1 cellular context compared by ENCODE assay signal in the genomic region with DNA sequence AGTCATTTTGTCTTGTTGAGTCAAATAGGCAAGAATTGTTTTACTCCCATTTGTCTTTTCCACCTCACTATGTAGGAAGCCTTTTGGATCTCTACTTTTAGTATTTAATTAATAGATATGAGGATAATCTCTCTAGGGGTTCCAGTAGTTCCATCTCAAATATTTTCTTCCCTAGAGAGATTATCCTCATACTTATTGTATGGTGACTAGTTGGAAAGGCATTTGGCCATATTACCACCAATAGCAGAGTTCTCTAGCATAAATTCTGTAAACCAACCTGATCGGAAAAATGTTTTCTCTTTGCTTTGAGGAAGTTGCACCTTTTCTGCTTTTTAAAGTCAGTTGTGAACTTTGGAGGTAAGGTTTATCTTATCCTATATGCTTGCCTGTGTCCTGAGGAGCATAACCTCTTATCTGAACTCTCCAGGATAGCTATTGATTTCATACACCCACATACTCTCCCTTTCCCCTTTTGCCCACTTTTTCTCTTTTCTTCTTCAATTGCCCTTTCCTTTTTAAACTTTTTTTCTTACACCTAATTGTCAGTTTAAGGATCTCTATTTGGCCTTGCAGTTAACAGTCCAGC.
TF ChIP-seq lines count a peak whose summit lies in the region.

No MANE protein-coding gene starts in this region.

TF ChIP-seq in K562, 482 proteins besides CTCF, POLR2A, EP300 and RAD21 (continued from another document and continues in another):
- TF ChIP-seq RBBP5 (IDR thresholded peaks at IDR 0.05; ENCODE audit: borderline replicate concordance, insufficient read depth, low read length, poor library complexity, severe bottlenecking) (no peak), CBFA2T3 (IDR thresholded peaks at IDR 0.05) (peak; percentile 95), TAL1 (IDR thresholded peaks at IDR 0.05) (peak; percentile 86), MBD2 (IDR thresholded peaks at IDR 0.05; ENCODE audit: borderline replicate concordance, low read depth) (0 out of 2 replicates have a peak, but pooled peaks have one; percentile 16), NR1H2 (CRISPR knock-in tag; IDR thresholded peaks at IDR 0.05) (no peak), SAFB2 (IDR thresholded peaks at IDR 0.05; ENCODE audit: borderline replicate concordance, low read depth, low read length, severe bottlenecking) (no peak), NONO (IDR thresholded peaks at IDR 0.05; ENCODE audit: low read depth in 2 of 2, low read length in 1 of 2) (no peak), ZNF217 (CRISPR knock-in tag; IDR thresholded peaks at IDR 0.05) (no peak), SUPT5H (IDR thresholded peaks at IDR 0.05) (no peak), GTF2A2 (tag; IDR thresholded peaks at IDR 0.05) (no peak), ZNF3 (CRISPR knock-in tag; IDR thresholded peaks at IDR 0.05) (no peak), ZNF699 (CRISPR knock-in tag; IDR thresholded peaks at IDR 0.05; ENCODE audit: insufficient replicate concordance) (no peak), NCOA2 (IDR thresholded peaks at IDR 0.05; ENCODE audit: partially characterized antibody in 2 of 2) (peak in 1 of 2 experiments; percentile 52), HDAC2 (IDR thresholded peaks at IDR 0.05) (peak; percentile 44; the same call in 1 of the 2 replicates), ZNF75A (CRISPR knock-in tag; IDR thresholded peaks at IDR 0.05) (no peak), TEAD4 (IDR thresholded peaks at IDR 0.05; ENCODE audit: low read length) (peak; percentile 86), TEAD4 (CRISPR knock-in tag; IDR thresholded peaks at IDR 0.05; ENCODE audit: borderline replicate concordance) (no peak), GABPB1 (CRISPR knock-in tag; IDR thresholded peaks at IDR 0.05) (no peak), ETV1 (tag; conservative IDR thresholded peaks at IDR 0.05; ENCODE audit: low read depth) (no peak), ADNP (tag; IDR thresholded peaks at IDR 0.05) (0 out of 2 replicates have a peak, but pooled peaks have one; percentile 44), LEF1 (IDR thresholded peaks at IDR 0.05) (peak; percentile 63; the same call in 1 of the 2 replicates), KDM1A (IDR thresholded peaks at IDR 0.05) (peak; percentile 73 to 75), MAFK (IDR thresholded peaks at IDR 0.05; ENCODE audit: low read length) (no peak), NUFIP1 (IDR thresholded peaks at IDR 0.05; ENCODE audit: partially characterized antibody) (no peak), ZBTB8A (IDR thresholded peaks at IDR 0.05; ENCODE audit: partially characterized antibody) (no peak), ZNF586 (CRISPR knock-in tag; conservative IDR thresholded peaks at IDR 0.05) (no peak), NR2F6 (CRISPR knock-in tag; IDR thresholded peaks at IDR 0.05) (no peak), ELF2 (CRISPR knock-in tag; IDR thresholded peaks at IDR 0.05) (no peak), SLC30A9 (CRISPR knock-in tag; IDR thresholded peaks at IDR 0.05) (no peak), ELF1 (tag; IDR thresholded peaks at IDR 0.05) (no peak), BRF1 (IDR thresholded peaks at IDR 0.05; ENCODE audit: borderline replicate concordance, extremely low read depth, insufficient read length) (no peak), BRD4 (IDR thresholded peaks at IDR 0.05) (no peak), RUNX1 (IDR thresholded peaks at IDR 0.05; ENCODE audit: low read depth) (no peak), ZNF311 (CRISPR knock-in tag; IDR thresholded peaks at IDR 0.05) (no peak), XRCC4 (IDR thresholded peaks at IDR 0.05; ENCODE audit: extremely low read depth, insufficient read depth, insufficient read length) (no peak), PCBP1 (IDR thresholded peaks at IDR 0.05; ENCODE audit: low read depth, low read length, poor library complexity, severe bottlenecking) (no peak)
- TF ChIP-seq, protein P1, sequence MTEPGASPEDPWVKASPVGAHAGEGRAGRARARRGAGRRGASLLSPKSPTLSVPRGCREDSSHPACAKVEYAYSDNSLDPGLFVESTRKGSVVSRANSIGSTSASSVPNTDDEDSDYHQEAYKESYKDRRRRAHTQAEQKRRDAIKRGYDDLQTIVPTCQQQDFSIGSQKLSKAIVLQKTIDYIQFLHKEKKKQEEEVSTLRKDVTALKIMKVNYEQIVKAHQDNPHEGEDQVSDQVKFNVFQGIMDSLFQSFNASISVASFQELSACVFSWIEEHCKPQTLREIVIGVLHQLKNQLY (CRISPR knock-in tag; conservative IDR thresholded peaks at IDR 0.05), result no peak
- TF ChIP-seq, protein P2, sequence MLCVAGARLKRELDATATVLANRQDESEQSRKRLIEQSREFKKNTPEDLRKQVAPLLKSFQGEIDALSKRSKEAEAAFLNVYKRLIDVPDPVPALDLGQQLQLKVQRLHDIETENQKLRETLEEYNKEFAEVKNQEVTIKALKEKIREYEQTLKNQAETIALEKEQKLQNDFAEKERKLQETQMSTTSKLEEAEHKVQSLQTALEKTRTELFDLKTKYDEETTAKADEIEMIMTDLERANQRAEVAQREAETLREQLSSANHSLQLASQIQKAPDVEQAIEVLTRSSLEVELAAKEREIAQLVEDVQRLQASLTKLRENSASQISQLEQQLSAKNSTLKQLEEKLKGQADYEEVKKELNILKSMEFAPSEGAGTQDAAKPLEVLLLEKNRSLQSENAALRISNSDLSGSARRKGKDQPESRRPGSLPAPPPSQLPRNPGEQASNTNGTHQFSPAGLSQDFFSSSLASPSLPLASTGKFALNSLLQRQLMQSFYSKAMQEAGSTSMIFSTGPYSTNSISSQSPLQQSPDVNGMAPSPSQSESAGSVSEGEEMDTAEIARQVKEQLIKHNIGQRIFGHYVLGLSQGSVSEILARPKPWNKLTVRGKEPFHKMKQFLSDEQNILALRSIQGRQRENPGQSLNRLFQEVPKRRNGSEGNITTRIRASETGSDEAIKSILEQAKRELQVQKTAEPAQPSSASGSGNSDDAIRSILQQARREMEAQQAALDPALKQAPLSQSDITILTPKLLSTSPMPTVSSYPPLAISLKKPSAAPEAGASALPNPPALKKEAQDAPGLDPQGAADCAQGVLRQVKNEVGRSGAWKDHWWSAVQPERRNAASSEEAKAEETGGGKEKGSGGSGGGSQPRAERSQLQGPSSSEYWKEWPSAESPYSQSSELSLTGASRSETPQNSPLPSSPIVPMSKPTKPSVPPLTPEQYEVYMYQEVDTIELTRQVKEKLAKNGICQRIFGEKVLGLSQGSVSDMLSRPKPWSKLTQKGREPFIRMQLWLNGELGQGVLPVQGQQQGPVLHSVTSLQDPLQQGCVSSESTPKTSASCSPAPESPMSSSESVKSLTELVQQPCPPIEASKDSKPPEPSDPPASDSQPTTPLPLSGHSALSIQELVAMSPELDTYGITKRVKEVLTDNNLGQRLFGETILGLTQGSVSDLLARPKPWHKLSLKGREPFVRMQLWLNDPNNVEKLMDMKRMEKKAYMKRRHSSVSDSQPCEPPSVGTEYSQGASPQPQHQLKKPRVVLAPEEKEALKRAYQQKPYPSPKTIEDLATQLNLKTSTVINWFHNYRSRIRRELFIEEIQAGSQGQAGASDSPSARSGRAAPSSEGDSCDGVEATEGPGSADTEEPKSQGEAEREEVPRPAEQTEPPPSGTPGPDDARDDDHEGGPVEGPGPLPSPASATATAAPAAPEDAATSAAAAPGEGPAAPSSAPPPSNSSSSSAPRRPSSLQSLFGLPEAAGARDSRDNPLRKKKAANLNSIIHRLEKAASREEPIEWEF (CRISPR knock-in tag; IDR thresholded peaks at IDR 0.05), result no peak
- TF ChIP-seq, protein P3, sequence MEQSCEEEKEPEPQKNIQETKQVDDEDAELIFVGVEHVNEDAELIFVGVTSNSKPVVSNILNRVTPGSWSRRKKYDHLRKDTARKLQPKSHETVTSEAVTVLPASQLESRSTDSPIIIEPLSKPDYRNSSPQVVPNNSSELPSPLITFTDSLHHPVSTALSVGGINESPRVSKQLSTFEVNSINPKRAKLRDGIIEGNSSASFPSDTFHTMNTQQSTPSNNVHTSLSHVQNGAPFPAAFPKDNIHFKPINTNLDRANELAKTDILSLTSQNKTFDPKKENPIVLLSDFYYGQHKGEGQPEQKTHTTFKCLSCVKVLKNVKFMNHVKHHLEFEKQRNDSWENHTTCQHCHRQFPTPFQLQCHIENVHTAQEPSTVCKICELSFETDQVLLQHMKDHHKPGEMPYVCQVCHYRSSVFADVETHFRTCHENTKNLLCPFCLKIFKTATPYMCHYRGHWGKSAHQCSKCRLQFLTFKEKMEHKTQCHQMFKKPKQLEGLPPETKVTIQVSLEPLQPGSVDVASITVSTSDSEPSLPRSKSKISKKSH (CRISPR knock-in tag; IDR thresholded peaks at IDR 0.05), result no peak
- TF ChIP-seq, protein P4, sequence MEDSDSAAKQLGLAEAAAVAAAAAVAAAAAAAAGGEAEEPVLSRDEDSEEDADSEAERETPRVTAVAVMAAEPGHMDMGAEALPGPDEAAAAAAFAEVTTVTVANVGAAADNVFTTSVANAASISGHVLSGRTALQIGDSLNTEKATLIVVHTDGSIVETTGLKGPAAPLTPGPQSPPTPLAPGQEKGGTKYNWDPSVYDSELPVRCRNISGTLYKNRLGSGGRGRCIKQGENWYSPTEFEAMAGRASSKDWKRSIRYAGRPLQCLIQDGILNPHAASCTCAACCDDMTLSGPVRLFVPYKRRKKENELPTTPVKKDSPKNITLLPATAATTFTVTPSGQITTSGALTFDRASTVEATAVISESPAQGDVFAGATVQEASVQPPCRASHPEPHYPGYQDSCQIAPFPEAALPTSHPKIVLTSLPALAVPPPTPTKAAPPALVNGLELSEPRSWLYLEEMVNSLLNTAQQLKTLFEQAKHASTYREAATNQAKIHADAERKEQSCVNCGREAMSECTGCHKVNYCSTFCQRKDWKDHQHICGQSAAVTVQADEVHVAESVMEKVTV (CRISPR knock-in tag; IDR thresholded peaks at IDR 0.05), result no peak
- TF ChIP-seq, protein P5, sequence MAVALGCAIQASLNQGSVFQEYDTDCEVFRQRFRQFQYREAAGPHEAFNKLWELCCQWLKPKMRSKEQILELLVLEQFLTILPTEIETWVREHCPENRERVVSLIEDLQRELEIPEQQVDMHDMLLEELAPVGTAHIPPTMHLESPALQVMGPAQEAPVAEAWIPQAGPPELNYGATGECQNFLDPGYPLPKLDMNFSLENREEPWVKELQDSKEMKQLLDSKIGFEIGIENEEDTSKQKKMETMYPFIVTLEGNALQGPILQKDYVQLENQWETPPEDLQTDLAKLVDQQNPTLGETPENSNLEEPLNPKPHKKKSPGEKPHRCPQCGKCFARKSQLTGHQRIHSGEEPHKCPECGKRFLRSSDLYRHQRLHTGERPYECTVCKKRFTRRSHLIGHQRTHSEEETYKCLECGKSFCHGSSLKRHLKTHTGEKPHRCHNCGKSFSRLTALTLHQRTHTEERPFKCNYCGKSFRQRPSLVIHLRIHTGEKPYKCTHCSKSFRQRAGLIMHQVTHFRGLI (CRISPR knock-in tag; IDR thresholded peaks at IDR 0.05), result no peak
- TF ChIP-seq, protein P6, sequence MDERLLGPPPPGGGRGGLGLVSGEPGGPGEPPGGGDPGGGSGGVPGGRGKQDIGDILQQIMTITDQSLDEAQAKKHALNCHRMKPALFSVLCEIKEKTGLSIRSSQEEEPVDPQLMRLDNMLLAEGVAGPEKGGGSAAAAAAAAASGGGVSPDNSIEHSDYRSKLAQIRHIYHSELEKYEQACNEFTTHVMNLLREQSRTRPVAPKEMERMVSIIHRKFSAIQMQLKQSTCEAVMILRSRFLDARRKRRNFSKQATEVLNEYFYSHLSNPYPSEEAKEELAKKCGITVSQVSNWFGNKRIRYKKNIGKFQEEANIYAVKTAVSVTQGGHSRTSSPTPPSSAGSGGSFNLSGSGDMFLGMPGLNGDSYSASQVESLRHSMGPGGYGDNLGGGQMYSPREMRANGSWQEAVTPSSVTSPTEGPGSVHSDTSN (CRISPR knock-in tag; IDR thresholded peaks at IDR 0.05; ENCODE audit: low read depth), result no peak
- TF ChIP-seq, protein P6 (tag; conservative IDR thresholded peaks at IDR 0.05; ENCODE audit: low read depth), result no peak
- TF ChIP-seq, protein P7, sequence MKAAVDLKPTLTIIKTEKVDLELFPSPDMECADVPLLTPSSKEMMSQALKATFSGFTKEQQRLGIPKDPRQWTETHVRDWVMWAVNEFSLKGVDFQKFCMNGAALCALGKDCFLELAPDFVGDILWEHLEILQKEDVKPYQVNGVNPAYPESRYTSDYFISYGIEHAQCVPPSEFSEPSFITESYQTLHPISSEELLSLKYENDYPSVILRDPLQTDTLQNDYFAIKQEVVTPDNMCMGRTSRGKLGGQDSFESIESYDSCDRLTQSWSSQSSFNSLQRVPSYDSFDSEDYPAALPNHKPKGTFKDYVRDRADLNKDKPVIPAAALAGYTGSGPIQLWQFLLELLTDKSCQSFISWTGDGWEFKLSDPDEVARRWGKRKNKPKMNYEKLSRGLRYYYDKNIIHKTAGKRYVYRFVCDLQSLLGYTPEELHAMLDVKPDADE (conservative IDR thresholded peaks at IDR 0.05; ENCODE audit: control insufficient read depth, low read depth, low read length), result no peak
- TF ChIP-seq, protein P8, sequence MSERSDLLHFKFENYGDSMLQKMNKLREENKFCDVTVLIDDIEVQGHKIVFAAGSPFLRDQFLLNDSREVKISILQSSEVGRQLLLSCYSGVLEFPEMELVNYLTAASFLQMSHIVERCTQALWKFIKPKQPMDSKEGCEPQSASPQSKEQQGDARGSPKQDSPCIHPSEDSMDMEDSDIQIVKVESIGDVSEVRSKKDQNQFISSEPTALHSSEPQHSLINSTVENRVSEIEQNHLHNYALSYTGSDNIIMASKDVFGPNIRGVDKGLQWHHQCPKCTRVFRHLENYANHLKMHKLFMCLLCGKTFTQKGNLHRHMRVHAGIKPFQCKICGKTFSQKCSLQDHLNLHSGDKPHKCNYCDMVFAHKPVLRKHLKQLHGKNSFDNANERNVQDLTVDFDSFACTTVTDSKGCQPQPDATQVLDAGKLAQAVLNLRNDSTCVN (CRISPR knock-in tag; IDR thresholded peaks at IDR 0.05), result no peak
- TF ChIP-seq, protein P9, sequence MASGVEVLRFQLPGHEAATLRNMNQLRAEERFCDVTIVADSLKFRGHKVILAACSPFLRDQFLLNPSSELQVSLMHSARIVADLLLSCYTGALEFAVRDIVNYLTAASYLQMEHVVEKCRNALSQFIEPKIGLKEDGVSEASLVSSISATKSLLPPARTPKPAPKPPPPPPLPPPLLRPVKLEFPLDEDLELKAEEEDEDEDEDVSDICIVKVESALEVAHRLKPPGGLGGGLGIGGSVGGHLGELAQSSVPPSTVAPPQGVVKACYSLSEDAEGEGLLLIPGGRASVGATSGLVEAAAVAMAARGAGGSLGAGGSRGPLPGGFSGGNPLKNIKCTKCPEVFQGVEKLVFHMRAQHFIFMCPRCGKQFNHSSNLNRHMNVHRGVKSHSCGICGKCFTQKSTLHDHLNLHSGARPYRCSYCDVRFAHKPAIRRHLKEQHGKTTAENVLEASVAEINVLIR (CRISPR knock-in tag; IDR thresholded peaks at IDR 0.05), result no peak
- TF ChIP-seq, protein P10, sequence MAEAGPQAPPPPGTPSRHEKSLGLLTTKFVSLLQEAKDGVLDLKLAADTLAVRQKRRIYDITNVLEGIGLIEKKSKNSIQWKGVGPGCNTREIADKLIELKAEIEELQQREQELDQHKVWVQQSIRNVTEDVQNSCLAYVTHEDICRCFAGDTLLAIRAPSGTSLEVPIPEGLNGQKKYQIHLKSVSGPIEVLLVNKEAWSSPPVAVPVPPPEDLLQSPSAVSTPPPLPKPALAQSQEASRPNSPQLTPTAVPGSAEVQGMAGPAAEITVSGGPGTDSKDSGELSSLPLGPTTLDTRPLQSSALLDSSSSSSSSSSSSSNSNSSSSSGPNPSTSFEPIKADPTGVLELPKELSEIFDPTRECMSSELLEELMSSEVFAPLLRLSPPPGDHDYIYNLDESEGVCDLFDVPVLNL (CRISPR knock-in tag; IDR thresholded peaks at IDR 0.05; ENCODE audit: low read depth), result no peak
